ENCODE assay signal across 26 cellular contexts in the genomic region with DNA sequence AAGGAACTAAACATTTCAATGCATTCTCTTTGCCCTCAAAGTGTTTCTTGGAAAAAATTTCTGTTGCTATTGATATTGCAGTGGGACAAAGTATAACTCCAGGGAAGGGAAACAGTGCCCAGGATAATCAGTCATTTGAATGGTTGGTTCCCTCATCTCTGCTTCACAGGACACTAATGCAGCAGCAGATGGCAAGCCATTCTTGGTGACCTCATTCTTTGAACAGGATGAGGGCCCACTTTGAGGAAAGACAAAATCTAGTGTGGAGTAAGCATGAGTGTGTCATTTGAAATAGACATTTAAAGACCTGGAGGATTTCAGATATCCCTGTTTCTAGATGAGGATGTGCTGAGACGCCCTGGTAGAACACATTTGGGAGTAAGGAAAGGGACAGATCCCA. TPM values are rescaled to one million over a fixed set of nuclear protein-coding genes. Genes with fewer than 3 reads are reported as not detected.
DNase-seq lines count a peak whose midpoint lies in the region; ATAC-seq lines count a peak whose summit lies in the region.
"Had no signal": no experiment of that assay in that cellular context is flagged by ENCODE, and none has a peak within 500 bp of the region (broad histone marks: within the 10 kb centered on the region; RNA-seq: fewer than 3 reads in every experiment).

No MANE protein-coding gene starts in this region.

- H3K36me3 ChIP-seq in muscle layer of colon (ENCODE audit: insufficient read depth, low read length): no peaks in the 10 kb centered on the region

- DNase-seq in ELR (ENCODE audit: low read depth): peak; percentile 45
- peak; percentile 4 for DNase-seq in cerebellum (ENCODE audit: low spot score)
- DNase-seq in posterior vena cava (ENCODE audit: low spot score): no peak
- DNase-seq in activated naive CD4-positive, alpha-beta T cell treated with anti-CD3 and anti-CD28 coated beads, Interleukin-2, amount 50 U/mL, for 16 hours: no peak
- DNase-seq: CD4-positive, alpha-beta T cell; DND-41; GF-D8; H7; HFFc6; KBM-7; NCI-H1105; NCI-H187; NCI-H2107; NCI-H2227 treated with DMSO at 0.1 percent for 48 hours; NCI-H524; NCI-H82; PC-3; RPMI8226; SIG-M5; T-cell had no signal

- no peaks in the 10 kb centered on the region for H3K9me3 ChIP-seq in muscle layer of colon (ENCODE audit: low read length)
- H3K9me3 ChIP-seq: A549 had no signal

- H3K4me1 ChIP-seq in muscle layer of colon (ENCODE audit: insufficient read depth, low read length): peaks cover 51% of the 10 kb centered on the region
- H3K4me1 ChIP-seq: A549 had no signal

- intact Hi-C loops in posterior vena cava (cut with DNase I): no loop called here

- peak overlapping the region; percentile 39 for H3K27ac ChIP-seq in muscle layer of colon (ENCODE audit: low read depth, low read length)
- H3K27ac ChIP-seq: A549 had no signal

- no peaks in the 10 kb centered on the region for H3K27me3 ChIP-seq in muscle layer of colon (ENCODE audit: control insufficient read depth in 1 of 2, insufficient read depth in 2 of 2, low read length in 2 of 2)

- H3K9ac ChIP-seq in muscle layer of colon (ENCODE audit: low read length): no peak overlapping the region

- H3K4me3 ChIP-seq in muscle layer of colon (ENCODE audit: low read depth in 1 of 2, low read length in 2 of 2): no peak overlapping the region
- H3K4me3 ChIP-seq: A549 had no signal

- ATAC-seq in HG02981 (IDR thresholded peaks at IDR 0.05; ENCODE audit: unreplicated experiment): peak; percentile 41
- ATAC-seq in GM18517 (IDR thresholded peaks at IDR 0.05; ENCODE audit: unreplicated experiment): no peak
- no peak for ATAC-seq in GM19395 (IDR thresholded peaks at IDR 0.05; ENCODE audit: unreplicated experiment)
- ATAC-seq: A549, PC-3, SK-N-SH treated with all-trans-retinoic acid at 6 μM for 48 hours, T-cell had no signal

RNA-seq across cellular contexts. Expression of a gene that starts 32.3 kb away (rescaled TPM):
- total RNA-seq in cerebellum: 41.6 TPM
- 1 to 10 TPM; 1.4 to 1.8 TPM for total RNA-seq in posterior vena cava

Comparison
In these comparisons a context has a peak if more than half of its experiments do, and no peak if none do; other contexts are left out.
1. DNase-seq: peak in ELR (single experiment) and cerebellum (single experiment); none in posterior vena cava (single experiment) and activated naive CD4-positive, alpha-beta T cell treated with anti-CD3 and anti-CD28 coated beads, Interleukin-2, amount 50 U/mL, for 16 hours (single experiment).
2. RNA of a gene that starts 32.3 kb away (total RNA-seq): 41.6 TPM in cerebellum (single experiment); 1.4 to 1.8 TPM in posterior vena cava; every median in the first group is over 10 times any median in the second.